In genomic region chr1:3409737-3410434, GRCh38 we compare ENCODE assay signal across 10 cellular contexts. TPM values are rescaled to one million over a fixed set of nuclear protein-coding genes. Genes with fewer than 3 reads are reported as not detected.
DNase-seq lines count a peak whose midpoint lies in the region; ATAC-seq, FAIRE-seq and TF ChIP-seq lines count a peak whose summit lies in the region.
"Had no signal": no experiment of that assay in that cellular context is flagged by ENCODE, and none has a peak within 500 bp of the region (broad histone marks: within the 10 kb centered on the region; RNA-seq: fewer than 3 reads in every experiment).

No MANE protein-coding gene starts in this region.

- POLR2A ChIA-PET in RWPE1 (lab: Yijun Ruan, JAX; ENCODE audit: low non-redundant PET), result no interaction called here

- DNase-seq in G401 (ENCODE audit: low spot score) (peak; percentile 19), RWPE1 (ENCODE audit: low spot score) (peak; percentile 72), fibroblast of villous mesenchyme (ENCODE audit: low read depth) (peak; percentile 9), pancreas (peak in 3 of 6 donors; percentile 30 to 53 (median 52)), NAMALWA (ENCODE audit: low spot score) (no peak), HUDEP-2 (lab: John Stamatoyannopoulos, UW; ENCODE audit: unreplicated experiment in 76 of 76) (no peak)

- no peak overlapping the region for H3K27ac ChIP-seq in RWPE1
- H3K27ac ChIP-seq in pancreas, result no peak overlapping the region
- H3K27ac ChIP-seq: HL-60 had no signal

- no peaks in the 10 kb centered on the region for H3K9me3 ChIP-seq in pancreas

- intact Hi-C loops in pancreas (cut with DNase I), result loop anchor here in 2 of 3 donors (10.0 kb wide), 3 partner anchors 115 to 395 kb away; partner anchors contain the start of gene PRDM16 (in 1 of the 2)

- H3K27me3 ChIP-seq in pancreas, result no peaks in the 10 kb centered on the region

- ATAC-seq in pancreas (peak; percentile 49 to 86 (median 84)), GM21423 (IDR thresholded peaks at IDR 0.05; ENCODE audit: unreplicated experiment) (no peak), GM18511 (IDR thresholded peaks at IDR 0.05; ENCODE audit: unreplicated experiment) (no peak)

- peaks cover 0 to 18% (median 3%) of the 10 kb centered on the region in 3 donors for H3K36me3 ChIP-seq in pancreas

- CTCF ChIA-PET in RWPE1 (lab: Yijun Ruan, JAX), result interaction anchor here (1.1 to 1.5 kb wide), 4 partner anchors 15 to 588 kb away, joined by 3 to 8 read pairs (median 6); no protein-coding TSS in a partner anchor

- H3K4me1 ChIP-seq in pancreas, result no peaks in the 10 kb centered on the region

- in situ Hi-C loops in G401 (cut with HindIII; ENCODE audit: low sequenced_read_pairs), result no loop called here

- no peak for FAIRE-seq in pancreas (lab: Jason Lieb, UNC)
- FAIRE-seq: endometrium had no signal

- WGBS in pancreas, 2 donors, result 63 to 65% methylated on average over 11 of the region's 11 CpGs

- H3K4me3 ChIP-seq in fibroblast of villous mesenchyme (ENCODE audit: low read depth, low read length) (no peak overlapping the region), pancreas (no peak overlapping the region)

- TF ChIP-seq CTCF in RWPE1 (conservative IDR thresholded peaks at IDR 0.05; ENCODE audit: low read depth), result peak; percentile 30
- TF ChIP-seq CTCF in fibroblast of villous mesenchyme (IDR thresholded peaks at IDR 0.05; ENCODE audit: insufficient read depth, low read depth, low read length), result peak; percentile 24
- peak; percentile 12 to 31 (median 17) for TF ChIP-seq CTCF in pancreas (IDR thresholded peaks at IDR 0.05)

RNA-seq across cellular contexts. Expression of gene ARHGEF16, which starts 44.6 kb away (rescaled TPM):
- 16.0 and 20.2 TPM in 2 replicates for total RNA-seq in G401 (2014; rRNA removed; shearing (Covaris generic))
- total RNA-seq in fibroblast of villous mesenchyme, result 0.86 and 0.97 TPM in 2 replicates
- total RNA-seq in pancreas, result 10 to 100 TPM in 2 of 6 donors, 1 to 10 TPM in 4; 8.2 to 12.2 (median 9.3) TPM
- polyA plus RNA-seq in pancreas, result 10 to 100 TPM; 25.0 to 26.4 TPM

Comparison
In these comparisons a context has a peak if more than half of its experiments do, and no peak if none do; other contexts are left out.
1. DNase-seq: peak in G401 (single experiment), RWPE1 (single experiment) and fibroblast of villous mesenchyme (single experiment); none in NAMALWA (single experiment) and HUDEP-2 (0 of 76).
2. ATAC-seq: peak in pancreas (4 of 4); none in GM21423 (single experiment) and GM18511 (single experiment).
3. Peak in every context shown above with its lines, with median percentiles within 50 percentile points of each other: CTCF ChIP-seq.